ENCODE assay signal across 18 cellular contexts in genomic region chr7:90825779-90826178, GRCh38.
DNase-seq lines count a peak whose midpoint lies in the region; ATAC-seq, FAIRE-seq and TF ChIP-seq lines count a peak whose summit lies in the region.
"Had no signal": no experiment of that assay in that cellular context is flagged by ENCODE, and none has a peak within 500 bp of the region (broad histone marks: within the 10 kb centered on the region; RNA-seq: fewer than 3 reads in every experiment).

No MANE protein-coding gene starts in this region.

- ATAC-seq in left ventricle myocardium superior: peak; percentile 44
- no peak for ATAC-seq in stimulated activated naive B cell treated with anti-CD40 and anti-IgM and Interleukin-4, amounts not matched to agents 10 μg/mL and 1 μg/mL and 100 μg/mL, for 72 hours (replicated peaks)
- no peak for ATAC-seq in right lobe of liver

- TF ChIP-seq CTCF in A673 (conservative IDR thresholded peaks at IDR 0.05; ENCODE audit: low read depth, low read length) (no peak), astrocyte (IDR thresholded peaks at IDR 0.05; ENCODE audit: insufficient read depth, low read depth, low read length) (no peak), right lobe of liver (IDR thresholded peaks at IDR 0.05) (no peak)

- H3K9ac ChIP-seq in astrocyte (ENCODE audit: low read length): no peak overlapping the region

- H3K27me3 ChIP-seq in A673 (replicated peaks; ENCODE audit: insufficient read depth, low read depth, low read length, poor library complexity): no peaks in the 10 kb centered on the region
- no peaks in the 10 kb centered on the region for H3K27me3 ChIP-seq in astrocyte (ENCODE audit: insufficient read depth, low read length)
- H3K27me3 ChIP-seq in right lobe of liver: no peaks in the 10 kb centered on the region

- peak overlapping the region; percentile 37 for H3K4me2 ChIP-seq in astrocyte (ENCODE audit: low read length)

- peaks cover 6% of the 10 kb centered on the region for H3K4me1 Mint-ChIP-seq in astrocyte (ENCODE audit: low read depth, unreplicated experiment)
- H3K4me1 Mint-ChIP-seq in stimulated activated naive B cell treated with anti-CD40 and anti-IgM and Interleukin-4, amounts not matched to agents 10 μg/mL and 1 μg/mL and 100 μg/mL, for 72 hours: peaks cover 17 to 28% of the 10 kb centered on the region in 2 donors
- H3K4me1 Mint-ChIP-seq: activated CD4-positive, alpha-beta T cell treated with anti-CD3 and anti-CD28 coated beads, Interleukin-2, amount 10 ng/mL, durations not matched to agents 24 days and 14 days; activated naive CD4-positive, alpha-beta T cell treated with anti-CD3 and anti-CD28 coated beads, Interleukin-2, amount 50 U/mL, for 24 hours; immature natural killer cell; nephron progenitor cell had no signal

- no peak overlapping the region for H2AFZ ChIP-seq in astrocyte (ENCODE audit: low read depth, low read length)

- no peak for FAIRE-seq in astrocyte (lab: Jason Lieb, UNC)
- FAIRE-seq in frontal cortex (lab: Jason Lieb, UNC): no peak
- FAIRE-seq: bronchial epithelial cell had no signal

- intact Hi-C loops in A673 (cut with micrococcal nuclease; ENCODE audit: unreplicated experiment) (no loop called here), left ventricle myocardium superior (cut with micrococcal nuclease) (no loop called here), right lobe of liver (cut with DNase I) (no loop called here)

- no peaks in the 10 kb centered on the region for H4K20me1 ChIP-seq in astrocyte (ENCODE audit: insufficient read depth, low read length)

- no peak for TF ChIP-seq POLR2A in right lobe of liver (IDR thresholded peaks at IDR 0.05)

- POLR2A ChIA-PET in A673 (lab: Charles Lee; ENCODE audit: low non-redundant PET): no interaction called here

- DNase-seq in A673 (ENCODE audit: low spot score) (peak; percentile 37), GM04504 (ENCODE audit: low read depth) (peak; percentile 78), astrocyte (ENCODE audit: low read depth) (peak; percentile 73), left ventricle myocardium superior (no peak), frontal cortex (ENCODE audit: low spot score in 2 of 2) (no peak), NCI-H524 treated with DMSO at 0.1 percent for 48 hours (lab: John Stamatoyannopoulos, UW) (no peak), right lobe of liver (no peak)
- no peak for DNase-seq in stimulated activated naive B cell treated with anti-CD40 and anti-IgM and Interleukin-4, amounts not matched to agents 10 μg/mL and 1 μg/mL and 100 μg/mL, for 72 hours
- DNase-seq: ACHN; activated CD4-positive, alpha-beta T cell treated with anti-CD3 and anti-CD28 coated beads, Interleukin-2, amount 10 ng/mL, durations not matched to agents 24 days and 14 days; Calu3; effector memory CD4-positive, alpha-beta T cell; immature natural killer cell; NCI-H2081; NCI-H510A treated with DMSO at 0.1 percent for 48 hours; nephron progenitor cell had no signal

- no peaks in the 10 kb centered on the region for H3K27me3 Mint-ChIP-seq in astrocyte (ENCODE audit: low read depth, unreplicated experiment)
- H3K27me3 Mint-ChIP-seq in stimulated activated naive B cell treated with anti-CD40 and anti-IgM and Interleukin-4, amounts not matched to agents 10 μg/mL and 1 μg/mL and 100 μg/mL, for 72 hours: no peaks in the 10 kb centered on the region
- H3K27me3 Mint-ChIP-seq: activated CD4-positive, alpha-beta T cell treated with anti-CD3 and anti-CD28 coated beads, Interleukin-2, amount 10 ng/mL, durations not matched to agents 24 days and 14 days; activated naive CD4-positive, alpha-beta T cell treated with anti-CD3 and anti-CD28 coated beads, Interleukin-2, amount 50 U/mL, for 24 hours had no signal

- no TSS peak for BruUV-seq in A673 (replicated peaks; lab: Mats Ljungman, UMichigan)

- H3K27ac ChIP-seq in A673 (ENCODE audit: low read depth, low read length, poor library complexity, severe bottlenecking) (peak overlapping the region; percentile 48), astrocyte (ENCODE audit: low read depth, low read length) (no peak overlapping the region), right lobe of liver (no peak overlapping the region)

- H3K9me3 ChIP-seq in A673 (ENCODE audit: low read depth, low read length, poor library complexity, severe bottlenecking) (peaks cover 18% of the 10 kb centered on the region), astrocyte (ENCODE audit: insufficient read depth, low read depth, low read length) (no peaks in the 10 kb centered on the region), right lobe of liver (no peaks in the 10 kb centered on the region)

- H3K4me3 ChIP-seq in A673 (ENCODE audit: low read depth, low read length, poor library complexity, severe bottlenecking) (peak overlapping the region; percentile 6), astrocyte (ENCODE audit: insufficient read depth, low read depth, low read length) (no peak overlapping the region), right lobe of liver (no peak overlapping the region)

- no peak overlapping the region for H3K4me3 Mint-ChIP-seq in astrocyte (ENCODE audit: unreplicated experiment)
- no peak overlapping the region for H3K4me3 Mint-ChIP-seq in stimulated activated naive B cell treated with anti-CD40 and anti-IgM and Interleukin-4, amounts not matched to agents 10 μg/mL and 1 μg/mL and 100 μg/mL, for 72 hours
- H3K4me3 Mint-ChIP-seq: activated CD4-positive, alpha-beta T cell treated with anti-CD3 and anti-CD28 coated beads, Interleukin-2, amount 10 ng/mL, durations not matched to agents 24 days and 14 days; activated naive CD4-positive, alpha-beta T cell treated with anti-CD3 and anti-CD28 coated beads, Interleukin-2, amount 50 U/mL, for 24 hours; immature natural killer cell; nephron progenitor cell had no signal

- H3K27ac Mint-ChIP-seq in astrocyte (ENCODE audit: unreplicated experiment): no peak overlapping the region
- no peak overlapping the region for H3K27ac Mint-ChIP-seq in stimulated activated naive B cell treated with anti-CD40 and anti-IgM and Interleukin-4, amounts not matched to agents 10 μg/mL and 1 μg/mL and 100 μg/mL, for 72 hours
- H3K27ac Mint-ChIP-seq: activated CD4-positive, alpha-beta T cell treated with anti-CD3 and anti-CD28 coated beads, Interleukin-2, amount 10 ng/mL, durations not matched to agents 24 days and 14 days; activated naive CD4-positive, alpha-beta T cell treated with anti-CD3 and anti-CD28 coated beads, Interleukin-2, amount 50 U/mL, for 24 hours; immature natural killer cell; nephron progenitor cell had no signal

- H3K79me2 ChIP-seq in astrocyte (ENCODE audit: insufficient read depth, low read length): peaks cover 8% of the 10 kb centered on the region

- CTCF ChIA-PET in A673 (lab: Charles Lee): no interaction called here

- peaks cover 7% of the 10 kb centered on the region for H3K36me3 Mint-ChIP-seq in astrocyte (ENCODE audit: low read depth, unreplicated experiment)
- peaks cover 41 to 52% of the 10 kb centered on the region in 2 donors for H3K36me3 Mint-ChIP-seq in stimulated activated naive B cell treated with anti-CD40 and anti-IgM and Interleukin-4, amounts not matched to agents 10 μg/mL and 1 μg/mL and 100 μg/mL, for 72 hours
- H3K36me3 Mint-ChIP-seq: activated naive CD4-positive, alpha-beta T cell treated with anti-CD3 and anti-CD28 coated beads, Interleukin-2, amount 50 U/mL, for 24 hours; immature natural killer cell had no signal

- 89% methylated on average over 2 of the region's 2 CpGs for WGBS in right lobe of liver (ENCODE audit: insufficient coverage, low coverage, low lambda C conversion rate, missing lambda C conversion rate)

- peaks cover 13% of the 10 kb centered on the region for H3K9me3 Mint-ChIP-seq in astrocyte (ENCODE audit: unreplicated experiment)
- H3K9me3 Mint-ChIP-seq in stimulated activated naive B cell treated with anti-CD40 and anti-IgM and Interleukin-4, amounts not matched to agents 10 μg/mL and 1 μg/mL and 100 μg/mL, for 72 hours: peaks cover 10 to 13% of the 10 kb centered on the region in 2 donors

- H3K36me3 ChIP-seq in A673 (ENCODE audit: insufficient read depth, low read length, poor library complexity, severe bottlenecking): peaks cover 15% of the 10 kb centered on the region
- H3K36me3 ChIP-seq in astrocyte (ENCODE audit: insufficient read depth, low read length): no peaks in the 10 kb centered on the region
- no peaks in the 10 kb centered on the region for H3K36me3 ChIP-seq in right lobe of liver

- H3K4me1 ChIP-seq in A673 (ENCODE audit: insufficient read depth, low read length, poor library complexity, severe bottlenecking) (peaks cover 41% of the 10 kb centered on the region), astrocyte (ENCODE audit: insufficient read depth, low read length) (peaks cover 17% of the 10 kb centered on the region), right lobe of liver (peaks cover 0 to 3% (median 0%) of the 10 kb centered on the region in 4 donors)

Comparison
In these comparisons a context has a peak if more than half of its experiments do, and no peak if none do; other contexts are left out.
1. DNase-seq: peak in A673 (single experiment), GM04504 (single experiment) and astrocyte (single experiment); none in left ventricle myocardium superior (single experiment), stimulated activated naive B cell treated with anti-CD40 and anti-IgM and Interleukin-4, amounts not matched to agents 10 μg/mL and 1 μg/mL and 100 μg/mL, for 72 hours (single experiment), frontal cortex (0 of 2), NCI-H524 treated with DMSO at 0.1 percent for 48 hours (single experiment) and right lobe of liver (0 of 3).